ENCODE assay signal across 1 cellular context in the genomic region with DNA sequence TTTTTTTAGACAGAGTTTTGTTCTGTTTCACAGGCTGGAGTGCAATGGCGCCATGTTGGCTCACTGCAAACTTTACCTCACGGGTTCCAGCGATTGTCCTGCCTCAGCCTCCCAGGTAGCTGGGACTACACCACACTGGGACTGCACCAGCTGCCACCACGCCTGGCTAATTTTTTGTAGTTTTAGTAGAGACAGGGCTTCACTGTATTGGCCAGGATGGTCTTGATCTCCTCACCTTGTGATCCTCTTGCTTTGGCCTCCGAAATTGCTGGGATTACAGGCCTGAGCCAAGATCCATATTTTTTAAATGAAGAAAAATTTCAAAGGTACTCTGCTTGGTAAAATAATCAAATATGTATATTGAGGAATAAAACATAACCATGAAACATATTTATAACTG.
TF ChIP-seq lines count a peak whose summit lies in the region.

No MANE protein-coding gene starts in this region.

TF ChIP-seq in H1, 55 proteins besides CTCF, POLR2A, EP300 and RAD21 (continued from another document):
- peak; percentile 87; the same call in 1 of the 2 replicates for TF ChIP-seq CBX8 (IDR thresholded peaks at IDR 0.05; ENCODE audit: borderline replicate concordance, low read depth, low read length)
- 0 out of 2 replicates have a peak, but pooled peaks have one; percentile 24 for TF ChIP-seq ATF3 (IDR thresholded peaks at IDR 0.05; ENCODE audit: insufficient read depth, low read depth, low read length)
